18 cellular contexts compared by ENCODE assay signal in the genomic region with DNA sequence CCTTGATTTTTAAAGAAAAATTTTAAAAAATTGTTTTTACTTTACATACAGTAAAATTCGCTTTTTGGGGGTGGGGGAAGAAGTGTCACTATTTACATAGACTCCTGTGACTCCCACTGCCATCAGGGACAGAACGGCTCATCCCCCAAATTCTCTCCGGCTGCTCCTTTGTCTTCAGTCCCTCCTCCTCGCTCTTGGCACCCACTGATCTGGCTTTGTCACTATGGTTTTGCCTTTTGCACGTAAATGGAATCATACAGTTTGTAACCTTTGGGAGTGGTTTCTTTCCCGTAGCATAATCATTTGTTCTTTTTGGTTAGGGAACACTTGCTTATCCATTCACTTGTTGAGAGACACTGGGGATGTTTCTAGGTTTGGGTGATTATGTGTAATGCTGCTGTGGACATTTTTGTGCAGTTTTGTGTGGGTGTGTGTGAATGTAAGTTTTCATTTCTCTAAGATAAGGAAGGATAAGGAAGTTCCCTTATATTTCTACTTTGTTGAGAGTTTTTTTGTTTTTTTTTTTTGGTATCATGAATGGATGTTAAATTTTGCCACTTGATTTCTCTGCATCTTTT.
"Had no signal": no experiment of that assay in that cellular context is flagged by ENCODE, and none has a peak within 500 bp of the region (broad histone marks: within the 10 kb centered on the region; RNA-seq: fewer than 3 reads in every experiment).

No MANE protein-coding gene starts in this region.

- H3K27me3 Mint-ChIP-seq: activated CD4-positive, alpha-beta T cell treated with anti-CD3 and anti-CD28 coated beads for 36 hours; activated naive CD8-positive, alpha-beta T cell had no signal

- H3K4me3 ChIP-seq: body of pancreas, esophagus muscularis mucosa, hepatocyte, lower lobe of right lung, transverse colon, uterus had no signal

- H3K27ac ChIP-seq: body of pancreas, esophagus muscularis mucosa, hepatocyte, lower lobe of right lung, transverse colon, uterus had no signal

- H3K4me1 Mint-ChIP-seq: activated CD4-positive, alpha-beta T cell treated with anti-CD3 and anti-CD28 coated beads for 36 hours; natural killer cell had no signal

- H3K9me3 ChIP-seq: body of pancreas, esophagus muscularis mucosa, lower lobe of right lung, uterus had no signal

- H3K9me3 Mint-ChIP-seq: activated T-helper 1 cell treated with anti-CD3 and anti-CD28 coated beads, Interleukin-12 subunit alpha, Interleukin-12 subunit beta, Interleukin-2, Interleukin-4 antibody, amounts not matched to agents 30 ng/mL and 10 ng/mL and 1 ng/mL, durations not matched to agents 14 hours and 24 hours and 36 hours; natural killer cell; T-helper 2 cell treated with Interferon-gamma antibody and Interleukin-4, amounts not matched to agents 5 μg/mL and 100 μg/mL, for 36 hours had no signal

- H3K27me3 ChIP-seq: body of pancreas, hepatocyte, transverse colon, uterus had no signal

- H3K27ac Mint-ChIP-seq: activated CD4-positive, alpha-beta T cell treated with anti-CD3 and anti-CD28 coated beads for 36 hours; activated naive CD8-positive, alpha-beta T cell; activated T-helper 1 cell treated with anti-CD3 and anti-CD28 coated beads, Interleukin-12 subunit alpha, Interleukin-12 subunit beta, Interleukin-2, Interleukin-4 antibody, amounts not matched to agents 30 ng/mL and 10 ng/mL and 1 ng/mL, durations not matched to agents 14 hours and 24 hours and 36 hours; natural killer cell; stimulated activated naive B cell treated with anti-CD40 and anti-IgM and Interleukin-4, amounts not matched to agents 10 μg/mL and 1 μg/mL and 100 μg/mL, for 72 hours; T-helper 2 cell treated with Interferon-gamma antibody and Interleukin-4, amounts not matched to agents 5 μg/mL and 100 μg/mL, for 36 hours had no signal

- DNase-seq: activated CD4-positive, alpha-beta T cell treated with anti-CD3 and anti-CD28 coated beads for 36 hours; activated CD4-positive, alpha-beta T cell treated with anti-CD3 and anti-CD28 coated beads, Interleukin-2, amount 50 U/mL, for 48 hours; activated gamma-delta T cell treated with Interleukin-2 at 50 U/mL for 16 hours; amniotic stem cell; central memory CD4-positive, alpha-beta T cell; effector memory CD4-positive, alpha-beta T cell; lower lobe of right lung; natural killer cell; stimulated activated naive B cell treated with anti-CD40 and anti-IgM and Interleukin-4, amounts not matched to agents 10 μg/mL and 1 μg/mL and 100 μg/mL, for 72 hours; SW 1271; transverse colon; uterus had no signal

- H3K4me1 ChIP-seq: body of pancreas, lower lobe of right lung, uterus had no signal

- H3K4me3 Mint-ChIP-seq: activated CD4-positive, alpha-beta T cell treated with anti-CD3 and anti-CD28 coated beads for 36 hours; activated naive CD8-positive, alpha-beta T cell; activated T-helper 1 cell treated with anti-CD3 and anti-CD28 coated beads, Interleukin-12 subunit alpha, Interleukin-12 subunit beta, Interleukin-2, Interleukin-4 antibody, amounts not matched to agents 30 ng/mL and 10 ng/mL and 1 ng/mL, durations not matched to agents 14 hours and 24 hours and 36 hours; natural killer cell; stimulated activated naive B cell treated with anti-CD40 and anti-IgM and Interleukin-4, amounts not matched to agents 10 μg/mL and 1 μg/mL and 100 μg/mL, for 72 hours; T-helper 2 cell treated with Interferon-gamma antibody and Interleukin-4, amounts not matched to agents 5 μg/mL and 100 μg/mL, for 36 hours had no signal

- ATAC-seq: activated CD4-positive, alpha-beta T cell treated with anti-CD3 and anti-CD28 coated beads for 36 hours; body of pancreas; lower lobe of right lung; natural killer cell; stimulated activated naive B cell treated with anti-CD40 and anti-IgM and Interleukin-4, amounts not matched to agents 10 μg/mL and 1 μg/mL and 100 μg/mL, for 72 hours had no signal

- H3K36me3 ChIP-seq: esophagus muscularis mucosa, lower lobe of right lung, transverse colon, uterus had no signal
